Comparison of ENCODE assay signal across 14 cellular contexts in the genomic region with DNA sequence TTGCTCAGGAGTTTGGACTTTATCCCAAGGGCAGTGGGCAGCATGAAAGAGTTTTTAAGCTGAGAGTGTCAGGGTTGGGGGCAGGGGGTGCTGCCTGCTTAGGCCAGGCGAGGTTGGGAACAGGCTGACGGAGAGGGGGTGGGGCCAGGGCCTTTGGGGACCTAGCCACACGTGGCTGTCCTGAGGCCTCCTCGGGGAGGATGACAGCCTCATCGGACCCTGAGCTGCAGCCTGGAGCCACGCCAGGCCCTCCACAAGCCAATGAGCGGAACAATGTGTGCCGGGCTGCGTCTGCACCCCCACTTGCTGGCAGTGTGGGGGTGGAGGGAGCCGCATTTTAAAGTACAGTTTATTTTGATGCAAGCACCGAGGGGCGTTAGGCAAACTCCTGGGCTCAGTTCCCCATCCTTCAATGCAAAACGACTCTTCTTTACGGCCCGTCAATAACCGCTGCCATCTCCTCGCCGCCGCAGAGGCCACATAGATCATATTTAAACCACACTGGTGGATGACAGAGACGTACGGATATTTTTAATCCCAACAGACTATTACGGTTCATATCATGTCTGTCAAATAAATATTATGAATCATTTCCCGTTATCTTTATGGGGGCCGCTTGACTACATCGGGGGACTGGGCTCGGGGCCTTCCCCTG. TPM values are rescaled to one million over a fixed set of nuclear protein-coding genes. Genes with fewer than 3 reads are reported as not detected.
DNase-seq lines count a peak whose midpoint lies in the region; ATAC-seq and TF ChIP-seq lines count a peak whose summit lies in the region.
"Had no signal": no experiment of that assay in that cellular context is flagged by ENCODE, and none has a peak within 500 bp of the region (broad histone marks: within the 10 kb centered on the region; RNA-seq: fewer than 3 reads in every experiment).

No MANE protein-coding gene starts in this region.

- POLR2A ChIA-PET in Caco-2 (lab: Charles Lee): interaction anchor here (0.6 kb wide), 1 partner anchor 44 kb away, joined by 4 read pairs; no protein-coding TSS in a partner anchor

- H3K9me3 ChIP-seq in Caco-2 (no peaks in the 10 kb centered on the region), NT2/D1 (ENCODE audit: insufficient read depth, low read length) (no peaks in the 10 kb centered on the region), osteoblast (ENCODE audit: low read depth, low read length) (no peaks in the 10 kb centered on the region)

- TF ChIP-seq CTCF in Caco-2 (IDR thresholded peaks at IDR 0.05; ENCODE audit: insufficient read depth in 1 of 2, low read depth in 1 of 2, low read length in 1 of 2, severe bottlenecking in 1 of 2, unreplicated experiment in 1 of 2) (no peak), osteoblast (IDR thresholded peaks at IDR 0.05; ENCODE audit: extremely low read depth, low read depth, low read length) (no peak), GM20000 (IDR thresholded peaks at IDR 0.05; ENCODE audit: extremely low read depth, missing control alignments) (no peak)

- no peaks in the 10 kb centered on the region for H3K79me2 ChIP-seq in osteoblast (ENCODE audit: insufficient read depth, low read length)

- intact Hi-C loops in Caco-2 (cut with micrococcal nuclease; ENCODE audit: unreplicated experiment): loop anchor here (5.0 kb wide), 1 partner anchor 44 kb away; no protein-coding TSS in a partner anchor

- peaks cover 23% of the 10 kb centered on the region for H3K4me1 Mint-ChIP-seq in Caco-2 (ENCODE audit: low read depth, unreplicated experiment)

- no TSS peak for BruUV-seq in Caco-2 (replicated peaks; lab: Mats Ljungman, UMichigan)

- no peaks in the 10 kb centered on the region for H3K27me3 ChIP-seq in Caco-2 (replicated peaks; ENCODE audit: control insufficient read depth, insufficient read depth, low read length)
- no peaks in the 10 kb centered on the region for H3K27me3 ChIP-seq in NT2/D1 (ENCODE audit: insufficient read depth, insufficient read length)
- H3K27me3 ChIP-seq in osteoblast (ENCODE audit: insufficient read depth, low read length): no peaks in the 10 kb centered on the region

- CTCF ChIA-PET in Caco-2 (lab: Charles Lee): no interaction called here

- H3K27ac ChIP-seq in osteoblast (ENCODE audit: low read depth, low read length): no peak overlapping the region

- H3K27ac Mint-ChIP-seq in Caco-2 (ENCODE audit: unreplicated experiment): no peak overlapping the region
- H3K27ac Mint-ChIP-seq: activated naive CD8-positive, alpha-beta T cell treated with anti-CD3 and anti-CD28 coated beads, Interleukin-2, amount 50 U/mL, for 24 hours; stimulated activated naive CD8-positive, alpha-beta T cell treated with anti-CD3 and anti-CD28 coated beads, Interleukin-15, Interleukin-2, amounts not matched to agents 100 ng/mL and 50 ng/mL, for 24 hours had no signal

- H3K27me3 Mint-ChIP-seq in Caco-2 (ENCODE audit: insufficient read depth, unreplicated experiment): no peaks in the 10 kb centered on the region

- peak overlapping the region; percentile 47 for H3K4me3 Mint-ChIP-seq in Caco-2 (ENCODE audit: unreplicated experiment)
- H3K4me3 Mint-ChIP-seq: activated naive CD8-positive, alpha-beta T cell treated with anti-CD3 and anti-CD28 coated beads, Interleukin-2, amount 50 U/mL, for 24 hours; stimulated activated naive CD8-positive, alpha-beta T cell treated with anti-CD3 and anti-CD28 coated beads, Interleukin-15, Interleukin-2, amounts not matched to agents 100 ng/mL and 50 ng/mL, for 24 hours had no signal

- no peak overlapping the region for H3K4me2 ChIP-seq in osteoblast (ENCODE audit: insufficient read depth, low read length)

- H3K36me3 Mint-ChIP-seq in Caco-2 (ENCODE audit: insufficient read depth, unreplicated experiment): peaks cover 13% of the 10 kb centered on the region

- H3K36me3 ChIP-seq in Caco-2 (ENCODE audit: control insufficient read depth, insufficient read depth, low read length): no peaks in the 10 kb centered on the region
- no peaks in the 10 kb centered on the region for H3K36me3 ChIP-seq in NT2/D1 (ENCODE audit: insufficient read depth, insufficient read length, low read length)
- H3K36me3 ChIP-seq in osteoblast (ENCODE audit: insufficient read depth, low read length): no peaks in the 10 kb centered on the region

- peak overlapping the region; percentile 6 for H3K9ac ChIP-seq in NT2/D1 (ENCODE audit: insufficient read length, low read depth)

- no peak overlapping the region for H3K4me3 ChIP-seq in Caco-2 (ENCODE audit: low read depth, low read length)
- H3K4me3 ChIP-seq in NT2/D1 (ENCODE audit: insufficient read length, low read depth): no peak overlapping the region
- no peak overlapping the region for H3K4me3 ChIP-seq in osteoblast (ENCODE audit: insufficient read depth, low read length)

- ATAC-seq in GM19397 (IDR thresholded peaks at IDR 0.05; ENCODE audit: unreplicated experiment): no peak
- ATAC-seq in HG02642 (IDR thresholded peaks at IDR 0.05; ENCODE audit: poor library complexity, unreplicated experiment): no peak
- ATAC-seq: activated naive CD8-positive, alpha-beta T cell treated with anti-CD3 and anti-CD28 coated beads, Interleukin-2, amount 50 U/mL, for 24 hours had no signal

- peaks cover 30% of the 10 kb centered on the region for H3K4me1 ChIP-seq in Caco-2
- peaks cover 41% of the 10 kb centered on the region for H3K4me1 ChIP-seq in NT2/D1 (ENCODE audit: insufficient read depth, insufficient read length)
- H3K4me1 ChIP-seq in osteoblast (ENCODE audit: insufficient read depth, low read length): peaks cover 44% of the 10 kb centered on the region

- H3K9me3 Mint-ChIP-seq in Caco-2 (ENCODE audit: unreplicated experiment): no peaks in the 10 kb centered on the region
- H3K9me3 Mint-ChIP-seq: activated naive CD8-positive, alpha-beta T cell treated with anti-CD3 and anti-CD28 coated beads, Interleukin-2, amount 50 U/mL, for 24 hours; stimulated activated naive CD8-positive, alpha-beta T cell treated with anti-CD3 and anti-CD28 coated beads, Interleukin-15, Interleukin-2, amounts not matched to agents 100 ng/mL and 50 ng/mL, for 24 hours had no signal

- peak in 1 of 2 experiments; percentile 44 for DNase-seq in Caco-2
- no peak for DNase-seq in NT2/D1 (ENCODE audit: low read depth, low spot score)
- DNase-seq in hepatic stellate cell (ENCODE audit: low spot score): peak; percentile 82
- DNase-seq in osteoblast (ENCODE audit: insufficient read length, low spot score, missing footprints): peak; percentile 79
- DNase-seq in GM20000 (ENCODE audit: low spot score): no peak
- no peak for DNase-seq in DMS53 treated with DMSO at 0.1 percent for 48 hours (lab: John Stamatoyannopoulos, UW; ENCODE audit: unreplicated experiment)
- DNase-seq: activated CD4-positive, alpha-beta T cell treated with anti-CD3 and anti-CD28 coated beads, Interleukin-2, amount 50 U/mL, for 48 hours; activated naive CD8-positive, alpha-beta T cell treated with anti-CD3 and anti-CD28 coated beads, Interleukin-2, amount 50 U/mL, for 24 hours; central memory CD4-positive, alpha-beta T cell; GDM1; MM.1S had no signal

- no peaks in the 10 kb centered on the region for H4K20me1 ChIP-seq in osteoblast (ENCODE audit: insufficient read depth, low read length)

- H2AFZ ChIP-seq in osteoblast (ENCODE audit: low read length): no peak overlapping the region

RNA-seq across cellular contexts. Expression of gene RXRA, which starts 5.2 kb away (rescaled TPM):
- total RNA-seq in Caco-2 (2022) (63.8 and 69.1 TPM in 2 replicates), osteoblast (25.3 and 26.4 TPM in 2 replicates)

Comparison
In these comparisons a context has a peak if more than half of its experiments do, and no peak if none do; other contexts are left out.
1. DNase-seq: peak in hepatic stellate cell (single experiment) and osteoblast (single experiment); none in NT2/D1 (single experiment), GM20000 (single experiment) and DMS53 treated with DMSO at 0.1 percent for 48 hours (single experiment).